19 cellular contexts compared by ENCODE assay signal in genomic region chr14:41449057-41449456, GRCh38.
A peak's percentile ranks its signal among the peaks of the same experiment; 100 is the strongest.
DNase-seq lines count a peak whose midpoint lies in the region; ATAC-seq, FAIRE-seq and TF ChIP-seq lines count a peak whose summit lies in the region.
"Had no signal": no experiment of that assay in that cellular context is flagged by ENCODE, and none has a peak within 500 bp of the region (broad histone marks: within the 10 kb centered on the region; RNA-seq: fewer than 3 reads in every experiment).

No MANE protein-coding gene starts in this region.

- no peak overlapping the region for H3K4me3 ChIP-seq in astrocyte (ENCODE audit: insufficient read depth, low read depth, low read length)
- H3K4me3 ChIP-seq in retinal pigment epithelial cell (ENCODE audit: low read length), result no peak overlapping the region
- H3K4me3 ChIP-seq: GM12878, GM23248, HAP-1, SJCRH30 had no signal

- H3K4me3 Mint-ChIP-seq in astrocyte (ENCODE audit: unreplicated experiment) (no peak overlapping the region), Calu3 (ENCODE audit: low read depth, unreplicated experiment) (no peak overlapping the region)
- H3K4me3 Mint-ChIP-seq: CD4-positive, alpha-beta T cell had no signal

- no peak overlapping the region for H3K9ac ChIP-seq in astrocyte (ENCODE audit: low read length)
- H3K9ac ChIP-seq: GM23248 had no signal

- no peak overlapping the region for H3K4me2 ChIP-seq in astrocyte (ENCODE audit: low read length)

- no peak overlapping the region for H3K27ac ChIP-seq in astrocyte (ENCODE audit: low read depth, low read length)
- H3K27ac ChIP-seq: GM23248, SJCRH30 had no signal

- intact Hi-C loops in Calu3 (cut with micrococcal nuclease; ENCODE audit: unreplicated experiment), result no loop called here

- no peaks in the 10 kb centered on the region for H3K79me2 ChIP-seq in astrocyte (ENCODE audit: insufficient read depth, low read length)

- CTCF ChIA-PET in Calu3 (lab: Charles Lee), result no interaction called here

- H3K36me3 Mint-ChIP-seq in astrocyte (ENCODE audit: low read depth, unreplicated experiment) (no peaks in the 10 kb centered on the region), Calu3 (ENCODE audit: insufficient read depth, unreplicated experiment) (no peaks in the 10 kb centered on the region)

- H3K4me1 Mint-ChIP-seq in astrocyte (ENCODE audit: low read depth, unreplicated experiment) (no peaks in the 10 kb centered on the region), Calu3 (ENCODE audit: low read depth, unreplicated experiment) (no peaks in the 10 kb centered on the region)

- no peak for ATAC-seq in HG03469 (IDR thresholded peaks at IDR 0.05; ENCODE audit: unreplicated experiment)
- ATAC-seq: GM12878, PC-3 had no signal

- BruUV-seq in Calu3 (replicated peaks; lab: Mats Ljungman, UMichigan), result no TSS peak

- H3K9me3 ChIP-seq in astrocyte (ENCODE audit: insufficient read depth, low read depth, low read length), result no peaks in the 10 kb centered on the region
- H3K9me3 ChIP-seq: HAP-1, SJCRH30 had no signal

- H4K20me1 ChIP-seq in astrocyte (ENCODE audit: insufficient read depth, low read length), result no peaks in the 10 kb centered on the region

- H3K27ac Mint-ChIP-seq in astrocyte (ENCODE audit: unreplicated experiment), result no peak overlapping the region
- no peak overlapping the region for H3K27ac Mint-ChIP-seq in Calu3 (ENCODE audit: unreplicated experiment)
- H3K27ac Mint-ChIP-seq: CD4-positive, alpha-beta T cell had no signal

- H3K4me1 ChIP-seq in astrocyte (ENCODE audit: insufficient read depth, low read length), result peaks cover 3% of the 10 kb centered on the region
- H3K4me1 ChIP-seq: HAP-1, SJCRH30 had no signal

- peak; percentile 9 for DNase-seq in Daoy (ENCODE audit: low read depth)
- peak; percentile 0 for DNase-seq in astrocyte (ENCODE audit: low read depth)
- peak; percentile 1 for DNase-seq in left kidney (ENCODE audit: low read depth, low spot score)
- DNase-seq in retinal pigment epithelial cell (ENCODE audit: low read depth), result peak; percentile 26
- no peak for DNase-seq in Calu3
- no peak for DNase-seq in stimulated activated CD4-positive, alpha-beta T cell treated with anti-CD3 and anti-CD28 coated beads, Interleukin-4, amount 100 ng/mL, for 4 hours
- DNase-seq: CD4-positive, alpha-beta T cell; EL; GM23248; NCI-H1694 treated with DMSO at 0.1 percent for 48 hours; NCI-H510A; PC-3; RPMI8226; SJCRH30 had no signal

- no peaks in the 10 kb centered on the region for H3K36me3 ChIP-seq in astrocyte (ENCODE audit: insufficient read depth, low read length)
- H3K36me3 ChIP-seq: HAP-1, SJCRH30 had no signal

- H2AFZ ChIP-seq in astrocyte (ENCODE audit: low read depth, low read length), result no peak overlapping the region
- H2AFZ ChIP-seq: GM23248 had no signal

- FAIRE-seq in astrocyte (lab: Jason Lieb, UNC), result no peak
- FAIRE-seq: A204.1, GM12878, GM19239 had no signal

- no peaks in the 10 kb centered on the region for H3K27me3 Mint-ChIP-seq in astrocyte (ENCODE audit: low read depth, unreplicated experiment)
- no peaks in the 10 kb centered on the region for H3K27me3 Mint-ChIP-seq in Calu3 (ENCODE audit: unreplicated experiment)
- H3K27me3 Mint-ChIP-seq: CD4-positive, alpha-beta T cell had no signal

- H3K27me3 ChIP-seq in astrocyte (ENCODE audit: insufficient read depth, low read length), result no peaks in the 10 kb centered on the region

- TF ChIP-seq CTCF in astrocyte (IDR thresholded peaks at IDR 0.05; ENCODE audit: insufficient read depth, low read depth, low read length), result no peak
- TF ChIP-seq CTCF in retinal pigment epithelial cell (conservative IDR thresholded peaks at IDR 0.05; ENCODE audit: low read depth, low read length), result no peak
- no peak for TF ChIP-seq CTCF in Calu3 (IDR thresholded peaks at IDR 0.05; ENCODE audit: unreplicated experiment)

- H3K9me3 Mint-ChIP-seq in astrocyte (ENCODE audit: unreplicated experiment), result no peaks in the 10 kb centered on the region
- peaks cover 2% of the 10 kb centered on the region for H3K9me3 Mint-ChIP-seq in Calu3 (ENCODE audit: low read depth, unreplicated experiment)
- H3K9me3 Mint-ChIP-seq: CD4-positive, alpha-beta T cell had no signal

Comparison
In these comparisons a context has a peak if more than half of its experiments do, and no peak if none do; other contexts are left out.
1. DNase-seq: peak in Daoy (single experiment), astrocyte (single experiment), left kidney (single experiment) and retinal pigment epithelial cell (single experiment); none in Calu3 (single experiment) and stimulated activated CD4-positive, alpha-beta T cell treated with anti-CD3 and anti-CD28 coated beads, Interleukin-4, amount 100 ng/mL, for 4 hours (0 of 2).